8 cellular contexts compared by ENCODE assay signal in genomic region chr19:10430505-10431253, GRCh38. TPM values are rescaled to one million over a fixed set of nuclear protein-coding genes. Genes with fewer than 3 reads are reported as not detected.
DNase-seq lines count a peak whose midpoint lies in the region; ATAC-seq and TF ChIP-seq lines count a peak whose summit lies in the region.

No MANE protein-coding gene starts in this region.

- peaks cover 71 to 100% (median 94%) of the 10 kb centered on the region in 10 experiments for H3K4me1 ChIP-seq in BLaER1 treated with 17β-estradiol and CSF1 and Interleukin-3, amounts not matched to agents 10 nM and 100 nM
- peaks cover 10 to 59% of the 10 kb centered on the region in 2 donors for H3K4me1 ChIP-seq in left lung
- H3K4me1 ChIP-seq in thoracic aorta (ENCODE audit: control insufficient read depth in 1 of 2, low read depth in 2 of 2), result peaks cover 10 to 19% of the 10 kb centered on the region in 2 donors

- in situ Hi-C loops in astrocyte of the cerebellum (cut with HindIII; ENCODE audit: low sequenced_read_pairs), result no loop called here

- peaks cover 0 to 70% (median 7%) of the 10 kb centered on the region in 11 experiments; a peak in 7 of 22 replicates for H4K20me1 ChIP-seq in BLaER1 treated with 17β-estradiol and CSF1 and Interleukin-3, amounts not matched to agents 10 nM and 100 nM

- no peaks in the 10 kb centered on the region for H3K36me3 ChIP-seq in BLaER1 treated with 17β-estradiol and CSF1 and Interleukin-3, amounts not matched to agents 10 nM and 100 nM
- H3K36me3 ChIP-seq in left lung (no peaks in the 10 kb centered on the region), thoracic aorta (no peaks in the 10 kb centered on the region)

- DNase-seq in astrocyte of the cerebellum (ENCODE audit: low read depth) (no peak), left lung (peak; percentile 71 to 91), thoracic aorta (ENCODE audit: low spot score) (no peak), midbrain (lab: John Stamatoyannopoulos, UW) (no peak), GF-D8 (lab: John Stamatoyannopoulos, UW) (no peak), NCI-H345 treated with DMSO at 0.1 percent for 48 hours (lab: John Stamatoyannopoulos, UW; ENCODE audit: unreplicated experiment) (no peak)

- ATAC-seq in HG02798 (IDR thresholded peaks at IDR 0.05; ENCODE audit: poor library complexity, unreplicated experiment) (peak; percentile 48), left lung (peak; percentile 73), thoracic aorta (ENCODE audit: insufficient number of reproducible peaks, low FRiP score, low read depth) (peak; percentile 17)

- H3K4me2 ChIP-seq in BLaER1 treated with 17β-estradiol and CSF1 and Interleukin-3, amounts not matched to agents 10 nM and 100 nM, result peak overlapping the region; percentile 79 to 98 (median 94)

- no peaks in the 10 kb centered on the region for H3K9me3 ChIP-seq in BLaER1 treated with 17β-estradiol and CSF1 and Interleukin-3, amounts not matched to agents 10 nM and 100 nM (replicated peaks in 1 of 11)
- H3K9me3 ChIP-seq in left lung (no peaks in the 10 kb centered on the region), thoracic aorta (no peaks in the 10 kb centered on the region)

- intact Hi-C loops in left lung (cut with DNase I), result no loop called here

- H3K9ac ChIP-seq in BLaER1 treated with 17β-estradiol and CSF1 and Interleukin-3, amounts not matched to agents 10 nM and 100 nM, result peak overlapping the region in 2 of 11 experiments; percentile 68; a peak in 3 of 22 replicates

- no peak for TF ChIP-seq CTCF in astrocyte of the cerebellum (IDR thresholded peaks at IDR 0.05; ENCODE audit: low read depth, low read length, missing control alignments)
- TF ChIP-seq CTCF in left lung (IDR thresholded peaks at IDR 0.05), result no peak
- no peak for TF ChIP-seq CTCF in thoracic aorta (IDR thresholded peaks at IDR 0.05)

- no peak overlapping the region for H3K4me3 ChIP-seq in BLaER1 treated with 17β-estradiol and CSF1 and Interleukin-3, amounts not matched to agents 10 nM and 100 nM
- H3K4me3 ChIP-seq in astrocyte of the cerebellum (ENCODE audit: low read depth, low read length) (peak overlapping the region; percentile 28), left lung (peak overlapping the region; percentile 66 to 67), thoracic aorta (peak overlapping the region; percentile 84)

- peak overlapping the region in 1 of 11 experiments; percentile 81; a peak in 1 of 22 replicates for H3K27ac ChIP-seq in BLaER1 treated with 17β-estradiol and CSF1 and Interleukin-3, amounts not matched to agents 10 nM and 100 nM
- H3K27ac ChIP-seq in left lung, result peak overlapping the region; percentile 44 to 78
- H3K27ac ChIP-seq in thoracic aorta, result no peak overlapping the region

- peaks cover 0 to 13% (median 0%) of the 10 kb centered on the region in 11 experiments; a peak in 4 of 22 replicates for H3K27me3 ChIP-seq in BLaER1 treated with 17β-estradiol and CSF1 and Interleukin-3, amounts not matched to agents 10 nM and 100 nM
- H3K27me3 ChIP-seq in left lung, result peaks cover 0 to 47% of the 10 kb centered on the region in 2 donors
- H3K27me3 ChIP-seq in thoracic aorta (replicated peaks; ENCODE audit: insufficient read depth), result no peaks in the 10 kb centered on the region

RNA-seq across cellular contexts. Expression of gene PDE4A, which starts 10.3 kb away (rescaled TPM):
- total RNA-seq in left lung, result 10 to 100 TPM; 21.4 to 21.6 TPM
- total RNA-seq in thoracic aorta, result 10 to 100 TPM; 24.9 to 25.5 TPM

RNA-seq across cellular contexts. Expression of gene CDC37, which starts 27.3 kb away (rescaled TPM):
- total RNA-seq in left lung (100 to 1,000 TPM; 120 to 148 TPM), thoracic aorta (100 to 1,000 TPM; 133 to 166 TPM)

RNA-seq across cellular contexts. Expression of gene TYK2, which starts 50.3 kb away (rescaled TPM):
- total RNA-seq in left lung (100 to 1,000 TPM; 133 to 175 TPM), thoracic aorta (10 to 100 TPM; 79.3 to 96.7 TPM)

Comparison
In these comparisons a context has a peak if more than half of its experiments do, and no peak if none do; other contexts are left out.
1. H3K27ac ChIP-seq: peak in left lung (2 of 2); none in thoracic aorta (0 of 2).
2. H3K4me3 ChIP-seq: peak in astrocyte of the cerebellum (single experiment), left lung (2 of 2) and thoracic aorta (single experiment); none in BLaER1 treated with 17β-estradiol and CSF1 and Interleukin-3, amounts not matched to agents 10 nM and 100 nM (0 of 10).
3. ATAC-seq: peak in every context shown above with its lines; median percentile 73 in left lung; 48 in HG02798; 17 in thoracic aorta.
4. DNase-seq: peak in left lung (2 of 2); none in astrocyte of the cerebellum (single experiment), thoracic aorta (single experiment), midbrain (single experiment), GF-D8 (single experiment) and NCI-H345 treated with DMSO at 0.1 percent for 48 hours (single experiment).